Comparison of ENCODE assay signal across 9 cellular contexts in genomic region chr20:45949542-45950329, GRCh38. TPM values are rescaled to one million over a fixed set of nuclear protein-coding genes. Genes with fewer than 3 reads are reported as not detected.
DNase-seq lines count a peak whose midpoint lies in the region; ATAC-seq lines count a peak whose summit lies in the region.
"Had no signal": no experiment of that assay in that cellular context is flagged by ENCODE, and none has a peak within 500 bp of the region (broad histone marks: within the 10 kb centered on the region; RNA-seq: fewer than 3 reads in every experiment).

No MANE protein-coding gene starts in this region.

- H3K27ac Mint-ChIP-seq in activated naive CD4-positive, alpha-beta T cell treated with anti-CD3 and anti-CD28 coated beads, Interleukin-2, amount 50 U/mL, for 72 hours, result peak overlapping the region; percentile 69 to 83
- peak overlapping the region; percentile 70 for H3K27ac Mint-ChIP-seq in activated T-helper 17 cell treated with anti-CD3 and anti-CD28 coated beads, Interleukin-2, amount 50 U/mL, for 72 hours
- peak overlapping the region; percentile 81 for H3K27ac Mint-ChIP-seq in stimulated activated naive B cell treated with anti-CD40 and anti-IgM and Interleukin-4, amounts not matched to agents 10 μg/mL and 1 μg/mL and 100 μg/mL, for 72 hours

- no peaks in the 10 kb centered on the region for H3K27me3 Mint-ChIP-seq in activated T-helper 17 cell treated with anti-CD3 and anti-CD28 coated beads, Interleukin-2, amount 50 U/mL, for 72 hours
- H3K27me3 Mint-ChIP-seq in stimulated activated naive B cell treated with anti-CD40 and anti-IgM and Interleukin-4, amounts not matched to agents 10 μg/mL and 1 μg/mL and 100 μg/mL, for 72 hours, result no peaks in the 10 kb centered on the region

- H3K36me3 Mint-ChIP-seq in activated naive CD4-positive, alpha-beta T cell treated with anti-CD3 and anti-CD28 coated beads, Interleukin-2, amount 50 U/mL, for 72 hours, result peaks cover 0 to 8% of the 10 kb centered on the region in 2 donors
- H3K36me3 Mint-ChIP-seq in activated T-helper 17 cell treated with anti-CD3 and anti-CD28 coated beads, Interleukin-2, amount 50 U/mL, for 72 hours (ENCODE audit: low read depth), result peaks cover 91% of the 10 kb centered on the region
- H3K36me3 Mint-ChIP-seq in stimulated activated naive B cell treated with anti-CD40 and anti-IgM and Interleukin-4, amounts not matched to agents 10 μg/mL and 1 μg/mL and 100 μg/mL, for 72 hours, result peaks cover 42 to 47% of the 10 kb centered on the region in 2 donors

- ATAC-seq in activated naive CD4-positive, alpha-beta T cell treated with anti-CD3 and anti-CD28 coated beads, Interleukin-2, amount 50 U/mL, for 72 hours, result no peak
- no peak for ATAC-seq in activated T-helper 17 cell treated with anti-CD3 and anti-CD28 coated beads, Interleukin-2, amount 50 U/mL, for 72 hours (replicated peaks)
- no peak for ATAC-seq in stimulated activated naive B cell treated with anti-CD40 and anti-IgM and Interleukin-4, amounts not matched to agents 10 μg/mL and 1 μg/mL and 100 μg/mL, for 72 hours (replicated peaks)
- ATAC-seq: activated CD8-positive, alpha-beta T cell treated with anti-CD3 and anti-CD28 coated beads, Interleukin-2, amount 10 ng/mL, durations not matched to agents 7 days and 5 days had no signal

- peaks cover 5% of the 10 kb centered on the region for H3K4me1 Mint-ChIP-seq in activated T-helper 17 cell treated with anti-CD3 and anti-CD28 coated beads, Interleukin-2, amount 50 U/mL, for 72 hours
- peaks cover 12 to 18% of the 10 kb centered on the region in 2 donors for H3K4me1 Mint-ChIP-seq in stimulated activated naive B cell treated with anti-CD40 and anti-IgM and Interleukin-4, amounts not matched to agents 10 μg/mL and 1 μg/mL and 100 μg/mL, for 72 hours

- DNase-seq in activated naive CD4-positive, alpha-beta T cell treated with anti-CD3 and anti-CD28 coated beads, Interleukin-2, amount 50 U/mL, for 72 hours (ENCODE audit: low spot score in 2 of 2), result no peak
- DNase-seq in activated naive CD4-positive, alpha-beta T cell treated with anti-CD3 and anti-CD28 coated beads, Interleukin-2, amount 50 U/mL, for 16 hours, result no peak
- DNase-seq in stimulated activated naive B cell treated with anti-CD40 and anti-IgM and Interleukin-4, amounts not matched to agents 10 μg/mL and 1 μg/mL and 100 μg/mL, for 72 hours, result no peak
- no peak for DNase-seq in AG08396 (ENCODE audit: low spot score)
- DNase-seq in stimulated activated CD4-positive, alpha-beta T cell treated with anti-CD3 and anti-CD28 coated beads, Interleukin-2, amount 100 ng/mL, for 48 hours, result no peak
- DNase-seq: activated CD8-positive, alpha-beta T cell treated with anti-CD3 and anti-CD28 coated beads, Interleukin-2, amount 10 ng/mL, durations not matched to agents 7 days and 5 days; HFFc6; NCI-H1105 had no signal

- no peak overlapping the region for H3K4me3 Mint-ChIP-seq in activated T-helper 17 cell treated with anti-CD3 and anti-CD28 coated beads, Interleukin-2, amount 50 U/mL, for 72 hours
- no peak overlapping the region for H3K4me3 Mint-ChIP-seq in stimulated activated naive B cell treated with anti-CD40 and anti-IgM and Interleukin-4, amounts not matched to agents 10 μg/mL and 1 μg/mL and 100 μg/mL, for 72 hours
- H3K4me3 Mint-ChIP-seq: activated CD8-positive, alpha-beta T cell treated with anti-CD3 and anti-CD28 coated beads, Interleukin-2, amount 10 ng/mL, durations not matched to agents 7 days and 5 days; HFFc6 had no signal

- no peaks in the 10 kb centered on the region for H3K9me3 Mint-ChIP-seq in activated naive CD4-positive, alpha-beta T cell treated with anti-CD3 and anti-CD28 coated beads, Interleukin-2, amount 50 U/mL, for 72 hours
- no peaks in the 10 kb centered on the region for H3K9me3 Mint-ChIP-seq in activated T-helper 17 cell treated with anti-CD3 and anti-CD28 coated beads, Interleukin-2, amount 50 U/mL, for 72 hours
- no peaks in the 10 kb centered on the region for H3K9me3 Mint-ChIP-seq in stimulated activated naive B cell treated with anti-CD40 and anti-IgM and Interleukin-4, amounts not matched to agents 10 μg/mL and 1 μg/mL and 100 μg/mL, for 72 hours
- H3K9me3 Mint-ChIP-seq: HFFc6 had no signal

RNA-seq across cellular contexts. Expression of gene PCIF1, which starts 15.3 kb away (rescaled TPM):
- 10 to 100 TPM; 31.8 to 51.0 TPM for total RNA-seq in activated naive CD4-positive, alpha-beta T cell treated with anti-CD3 and anti-CD28 coated beads, Interleukin-2, amount 50 U/mL, for 72 hours
- 10 to 100 TPM; 33.1 to 34.3 TPM for total RNA-seq in activated T-helper 17 cell treated with anti-CD3 and anti-CD28 coated beads, Interleukin-2, amount 50 U/mL, for 72 hours

RNA-seq across cellular contexts. Expression of gene ZNF335, which starts 22.3 kb away (rescaled TPM):
- total RNA-seq in activated naive CD4-positive, alpha-beta T cell treated with anti-CD3 and anti-CD28 coated beads, Interleukin-2, amount 50 U/mL, for 72 hours, result 10 to 100 TPM; 31.0 to 62.6 TPM
- total RNA-seq in activated T-helper 17 cell treated with anti-CD3 and anti-CD28 coated beads, Interleukin-2, amount 50 U/mL, for 72 hours, result 10 to 100 TPM; 46.0 to 53.9 TPM

RNA-seq across cellular contexts. Expression of gene PLTP, which starts 37.8 kb away (rescaled TPM):
- total RNA-seq in activated naive CD4-positive, alpha-beta T cell treated with anti-CD3 and anti-CD28 coated beads, Interleukin-2, amount 50 U/mL, for 72 hours, result 10 to 100 TPM; 11.0 to 12.9 TPM
- 10 to 100 TPM in 1 of 2 donors, 1 to 10 TPM in 1; 6.6 to 12.1 TPM for total RNA-seq in activated T-helper 17 cell treated with anti-CD3 and anti-CD28 coated beads, Interleukin-2, amount 50 U/mL, for 72 hours

RNA-seq across cellular contexts. Expression of gene CTSA, which starts 58.6 kb away (rescaled TPM):
- total RNA-seq in activated naive CD4-positive, alpha-beta T cell treated with anti-CD3 and anti-CD28 coated beads, Interleukin-2, amount 50 U/mL, for 72 hours, result 10 to 100 TPM; 55.6 to 98.5 TPM
- 100 to 1,000 TPM; 117 to 152 TPM for total RNA-seq in activated T-helper 17 cell treated with anti-CD3 and anti-CD28 coated beads, Interleukin-2, amount 50 U/mL, for 72 hours

RNA-seq across cellular contexts. Expression of gene NEURL2, which starts 58.7 kb away (rescaled TPM):
- total RNA-seq in activated naive CD4-positive, alpha-beta T cell treated with anti-CD3 and anti-CD28 coated beads, Interleukin-2, amount 50 U/mL, for 72 hours, result 1 to 10 TPM; 1.5 to 3.4 TPM
- total RNA-seq in activated T-helper 17 cell treated with anti-CD3 and anti-CD28 coated beads, Interleukin-2, amount 50 U/mL, for 72 hours, result 1 to 10 TPM; 1.7 to 2.1 TPM
